ENCODE assay signal across 7 cellular contexts in genomic region chr1:199847021-199847420, GRCh38.
"Had no signal": no experiment of that assay in that cellular context is flagged by ENCODE, and none has a peak within 500 bp of the region (broad histone marks: within the 10 kb centered on the region; RNA-seq: fewer than 3 reads in every experiment).

No MANE protein-coding gene starts in this region.

- H3K9me3 Mint-ChIP-seq: GM23338, HFFc6 had no signal

- H3K4me3 Mint-ChIP-seq: GM23338, HFFc6 had no signal

- H3K4me2 ChIP-seq: GM23338 had no signal

- H3K4me3 ChIP-seq: GM23248, GM23338, HAP-1 had no signal

- H3K27ac ChIP-seq: GM23248 had no signal

- H2AFZ ChIP-seq: GM23248 had no signal

- H3K27ac Mint-ChIP-seq: GM23338, HFFc6 had no signal

- DNase-seq: GM23248, GOT3, H7, HCEC 1CT, HFFc6 had no signal

- H3K36me3 ChIP-seq: HAP-1 had no signal

- H3K4me1 Mint-ChIP-seq: GM23338 had no signal

- H3K9me3 ChIP-seq: HAP-1 had no signal

- H3K9ac ChIP-seq: GM23248 had no signal
